23 cellular contexts compared by ENCODE assay signal in genomic region chr22:37710675-37711074, GRCh38. TPM values are rescaled to one million over a fixed set of nuclear protein-coding genes. Genes with fewer than 3 reads are reported as not detected.
DNase-seq lines count a peak whose midpoint lies in the region; ATAC-seq and TF ChIP-seq lines count a peak whose summit lies in the region.
"Had no signal": no experiment of that assay in that cellular context is flagged by ENCODE, and none has a peak within 500 bp of the region (broad histone marks: within the 10 kb centered on the region; RNA-seq: fewer than 3 reads in every experiment).

No MANE protein-coding gene starts in this region.

- H3K4me1 Mint-ChIP-seq in activated CD8-positive, alpha-beta T cell treated with anti-CD3 and anti-CD28 coated beads for 36 hours (ENCODE audit: low read depth), result no peaks in the 10 kb centered on the region
- no peaks in the 10 kb centered on the region for H3K4me1 Mint-ChIP-seq in activated CD8-positive, alpha-beta T cell treated with anti-CD3 and anti-CD28 coated beads, Interleukin-2, amount 10 ng/mL, durations not matched to agents 7 days and 5 days (ENCODE audit: low read depth)
- H3K4me1 Mint-ChIP-seq in activated T-cell treated with anti-CD3 and anti-CD28 coated beads, Interleukin-2, amount 50 U/mL, for 72 hours (ENCODE audit: low read depth), result no peaks in the 10 kb centered on the region

- H3K27me3 Mint-ChIP-seq in activated CD8-positive, alpha-beta T cell treated with anti-CD3 and anti-CD28 coated beads for 36 hours, result no peaks in the 10 kb centered on the region
- H3K27me3 Mint-ChIP-seq in activated CD8-positive, alpha-beta T cell treated with anti-CD3 and anti-CD28 coated beads, Interleukin-2, amount 10 ng/mL, durations not matched to agents 7 days and 5 days (ENCODE audit: low read depth), result no peaks in the 10 kb centered on the region
- H3K27me3 Mint-ChIP-seq in activated T-cell treated with anti-CD3 and anti-CD28 coated beads, Interleukin-2, amount 50 U/mL, for 72 hours (ENCODE audit: low read depth), result no peaks in the 10 kb centered on the region
- H3K27me3 Mint-ChIP-seq: CD4-positive, CD25-positive, alpha-beta regulatory T cell had no signal

- POLR2A ChIA-PET in activated CD8-positive, alpha-beta T cell treated with anti-CD3 and anti-CD28 coated beads for 36 hours (lab: Charles Lee), result no interaction called here
- POLR2A ChIA-PET in activated CD8-positive, alpha-beta T cell treated with anti-CD3 and anti-CD28 coated beads, Interleukin-2, amount 10 ng/mL, durations not matched to agents 7 days and 5 days (lab: Charles Lee), result no interaction called here

- H3K4me3 Mint-ChIP-seq in activated CD8-positive, alpha-beta T cell treated with anti-CD3 and anti-CD28 coated beads for 36 hours, result no peak overlapping the region
- no peak overlapping the region for H3K4me3 Mint-ChIP-seq in activated CD8-positive, alpha-beta T cell treated with anti-CD3 and anti-CD28 coated beads, Interleukin-2, amount 10 ng/mL, durations not matched to agents 7 days and 5 days
- no peak overlapping the region for H3K4me3 Mint-ChIP-seq in activated T-cell treated with anti-CD3 and anti-CD28 coated beads, Interleukin-2, amount 50 U/mL, for 72 hours
- H3K4me3 Mint-ChIP-seq: CD4-positive, CD25-positive, alpha-beta regulatory T cell; H9 had no signal

- peaks cover 4% of the 10 kb centered on the region for H3K36me3 Mint-ChIP-seq in activated CD8-positive, alpha-beta T cell treated with anti-CD3 and anti-CD28 coated beads for 36 hours (ENCODE audit: low read depth)
- H3K36me3 Mint-ChIP-seq in activated CD8-positive, alpha-beta T cell treated with anti-CD3 and anti-CD28 coated beads, Interleukin-2, amount 10 ng/mL, durations not matched to agents 7 days and 5 days (ENCODE audit: low read depth), result peaks cover 2% of the 10 kb centered on the region
- H3K36me3 Mint-ChIP-seq in activated T-cell treated with anti-CD3 and anti-CD28 coated beads, Interleukin-2, amount 50 U/mL, for 72 hours (ENCODE audit: insufficient read depth in 2 of 2), result no peaks in the 10 kb centered on the region

- TF ChIP-seq CTCF in activated CD8-positive, alpha-beta T cell treated with anti-CD3 and anti-CD28 coated beads for 36 hours (IDR thresholded peaks at IDR 0.05), result no peak

- no peaks in the 10 kb centered on the region for H3K9me3 Mint-ChIP-seq in activated CD8-positive, alpha-beta T cell treated with anti-CD3 and anti-CD28 coated beads for 36 hours
- H3K9me3 Mint-ChIP-seq in activated CD8-positive, alpha-beta T cell treated with anti-CD3 and anti-CD28 coated beads, Interleukin-2, amount 10 ng/mL, durations not matched to agents 7 days and 5 days (ENCODE audit: insufficient read depth), result no peaks in the 10 kb centered on the region
- no peaks in the 10 kb centered on the region for H3K9me3 Mint-ChIP-seq in activated T-cell treated with anti-CD3 and anti-CD28 coated beads, Interleukin-2, amount 50 U/mL, for 72 hours
- H3K9me3 Mint-ChIP-seq: CD4-positive, CD25-positive, alpha-beta regulatory T cell; H9 had no signal

- no peak overlapping the region for H3K27ac Mint-ChIP-seq in activated CD8-positive, alpha-beta T cell treated with anti-CD3 and anti-CD28 coated beads for 36 hours
- no peak overlapping the region for H3K27ac Mint-ChIP-seq in activated CD8-positive, alpha-beta T cell treated with anti-CD3 and anti-CD28 coated beads, Interleukin-2, amount 10 ng/mL, durations not matched to agents 7 days and 5 days
- H3K27ac Mint-ChIP-seq in activated T-cell treated with anti-CD3 and anti-CD28 coated beads, Interleukin-2, amount 50 U/mL, for 72 hours, result no peak overlapping the region
- H3K27ac Mint-ChIP-seq: CD4-positive, CD25-positive, alpha-beta regulatory T cell had no signal

- DNase-seq in activated CD8-positive, alpha-beta T cell treated with anti-CD3 and anti-CD28 coated beads for 36 hours, result no peak
- no peak for DNase-seq in activated CD8-positive, alpha-beta T cell treated with anti-CD3 and anti-CD28 coated beads, Interleukin-2, amount 10 ng/mL, durations not matched to agents 7 days and 5 days
- DNase-seq in M059J (ENCODE audit: low read depth) (peak; percentile 16), renal cortical epithelial cell (ENCODE audit: low read depth) (peak; percentile 15), NCI-H2171 (lab: John Stamatoyannopoulos, UW) (no peak)
- no peak for DNase-seq in activated T-cell treated with anti-CD3 and anti-CD28 coated beads, Interleukin-2, amount 50 U/mL, for 72 hours
- DNase-seq: 8988T; ACHN; CD4-positive, CD25-positive, alpha-beta regulatory T cell; DMS153; DND-41; H9; NCI-H1092 treated with DMSO at 0.1 percent for 48 hours; NCI-H1436; NCI-H187; NCI-H2081 treated with DMSO at 0.1 percent for 48 hours; NCI-H524; NCI-H774; SJCRH30 had no signal

- CTCF ChIA-PET in activated CD8-positive, alpha-beta T cell treated with anti-CD3 and anti-CD28 coated beads for 36 hours (lab: Charles Lee), result no interaction called here
- CTCF ChIA-PET in activated CD8-positive, alpha-beta T cell treated with anti-CD3 and anti-CD28 coated beads, Interleukin-2, amount 10 ng/mL, durations not matched to agents 7 days and 5 days (lab: Charles Lee), result no interaction called here

- intact Hi-C loops in activated CD8-positive, alpha-beta T cell treated with anti-CD3 and anti-CD28 coated beads for 36 hours (cut with micrococcal nuclease), result no loop called here

- ATAC-seq in activated CD8-positive, alpha-beta T cell treated with anti-CD3 and anti-CD28 coated beads for 36 hours, result peak; percentile 10
- no peak for ATAC-seq in activated CD8-positive, alpha-beta T cell treated with anti-CD3 and anti-CD28 coated beads, Interleukin-2, amount 10 ng/mL, durations not matched to agents 7 days and 5 days
- ATAC-seq in esophagus mucosa (peak; percentile 53), HG03354 (IDR thresholded peaks at IDR 0.05; ENCODE audit: poor library complexity, severe bottlenecking, unreplicated experiment) (no peak)
- ATAC-seq in activated T-cell treated with anti-CD3 and anti-CD28 coated beads, Interleukin-2, amount 50 U/mL, for 72 hours (replicated peaks in 1 of 2), result no peak
- ATAC-seq: Right ventricle myocardium inferior, SK-N-SH treated with all-trans-retinoic acid at 6 μM for 48 hours had no signal

RNA-seq across cellular contexts. Expression of gene TRIOBP, which starts 13.8 kb away (rescaled TPM):
- total RNA-seq in activated CD8-positive, alpha-beta T cell treated with anti-CD3 and anti-CD28 coated beads for 36 hours, result 10 to 100 TPM; 17.8 to 20.7 TPM
- 10 to 100 TPM; 45.2 to 45.8 TPM for total RNA-seq in activated CD8-positive, alpha-beta T cell treated with anti-CD3 and anti-CD28 coated beads, Interleukin-2, amount 10 ng/mL, durations not matched to agents 7 days and 5 days
- 42.5 and 68.1 TPM in 2 replicates for total RNA-seq in M059J (2014; rRNA removed; shearing (Covaris generic))
- 68.3 TPM for total RNA-seq in esophagus mucosa
- total RNA-seq in renal cortical epithelial cell, result 89.1 and 114 TPM in 2 replicates
- 10 to 100 TPM; 25.4 to 28.6 TPM for total RNA-seq in activated T-cell treated with anti-CD3 and anti-CD28 coated beads, Interleukin-2, amount 50 U/mL, for 72 hours

RNA-seq across cellular contexts. Expression of gene NOL12, which starts 24.5 kb away (rescaled TPM):
- total RNA-seq in activated CD8-positive, alpha-beta T cell treated with anti-CD3 and anti-CD28 coated beads for 36 hours, result 10 to 100 TPM; 36.8 to 38.8 TPM
- total RNA-seq in activated CD8-positive, alpha-beta T cell treated with anti-CD3 and anti-CD28 coated beads, Interleukin-2, amount 10 ng/mL, durations not matched to agents 7 days and 5 days, result 10 to 100 TPM; 42.6 to 45.3 TPM
- total RNA-seq in M059J (2014; rRNA removed; shearing (Covaris generic)), result 20.6 and 25.9 TPM in 2 replicates
- 32.8 TPM for total RNA-seq in esophagus mucosa
- total RNA-seq in renal cortical epithelial cell, result 18.1 and 19.6 TPM in 2 replicates
- 10 to 100 TPM; 31.3 to 36.3 TPM for total RNA-seq in activated T-cell treated with anti-CD3 and anti-CD28 coated beads, Interleukin-2, amount 50 U/mL, for 72 hours

RNA-seq across cellular contexts. Expression of gene LGALS1, which starts 35.2 kb away (rescaled TPM):
- 100 to 1,000 TPM; 247 to 261 TPM for total RNA-seq in activated CD8-positive, alpha-beta T cell treated with anti-CD3 and anti-CD28 coated beads for 36 hours
- 1,000 to 10,000 TPM; 1,444 to 1,502 TPM for total RNA-seq in activated CD8-positive, alpha-beta T cell treated with anti-CD3 and anti-CD28 coated beads, Interleukin-2, amount 10 ng/mL, durations not matched to agents 7 days and 5 days
- 2,501 and 2,563 TPM in 2 replicates for total RNA-seq in M059J (2014; rRNA removed; shearing (Covaris generic))
- total RNA-seq in esophagus mucosa, result 55.5 TPM
- 761 and 4,632 TPM in 2 replicates for total RNA-seq in renal cortical epithelial cell
- total RNA-seq in activated T-cell treated with anti-CD3 and anti-CD28 coated beads, Interleukin-2, amount 50 U/mL, for 72 hours, result 100 to 1,000 TPM; 303 to 803 TPM

RNA-seq across cellular contexts. Expression of gene PDXP, which starts 52.2 kb away (rescaled TPM):
- total RNA-seq in activated CD8-positive, alpha-beta T cell treated with anti-CD3 and anti-CD28 coated beads for 36 hours, result 10 to 100 TPM; 51.3 to 51.5 TPM
- 10 to 100 TPM; 31.5 to 33.5 TPM for total RNA-seq in activated CD8-positive, alpha-beta T cell treated with anti-CD3 and anti-CD28 coated beads, Interleukin-2, amount 10 ng/mL, durations not matched to agents 7 days and 5 days
- total RNA-seq in M059J (2014; rRNA removed; shearing (Covaris generic)), result 29.8 and 32.6 TPM in 2 replicates
- total RNA-seq in esophagus mucosa (2.5 TPM), renal cortical epithelial cell (6.1 and 10.6 TPM in 2 replicates)
- 10 to 100 TPM; 14.8 to 17.2 TPM for total RNA-seq in activated T-cell treated with anti-CD3 and anti-CD28 coated beads, Interleukin-2, amount 50 U/mL, for 72 hours

Comparison
In these comparisons a context has a peak if more than half of its experiments do, and no peak if none do; other contexts are left out.
1. ATAC-seq: peak in activated CD8-positive, alpha-beta T cell treated with anti-CD3 and anti-CD28 coated beads for 36 hours (single experiment) and esophagus mucosa (single experiment); none in activated CD8-positive, alpha-beta T cell treated with anti-CD3 and anti-CD28 coated beads, Interleukin-2, amount 10 ng/mL, durations not matched to agents 7 days and 5 days (single experiment), activated T-cell treated with anti-CD3 and anti-CD28 coated beads, Interleukin-2, amount 50 U/mL, for 72 hours (0 of 2) and HG03354 (single experiment).
2. DNase-seq: peak in M059J (single experiment) and renal cortical epithelial cell (single experiment); none in activated CD8-positive, alpha-beta T cell treated with anti-CD3 and anti-CD28 coated beads for 36 hours (single experiment), activated CD8-positive, alpha-beta T cell treated with anti-CD3 and anti-CD28 coated beads, Interleukin-2, amount 10 ng/mL, durations not matched to agents 7 days and 5 days (single experiment), activated T-cell treated with anti-CD3 and anti-CD28 coated beads, Interleukin-2, amount 50 U/mL, for 72 hours (0 of 2) and NCI-H2171 (single experiment).